Comparison of ENCODE assay signal across 19 cellular contexts in genomic region chr4:153655004-153655541, GRCh38. TPM values are rescaled to one million over a fixed set of nuclear protein-coding genes. Genes with fewer than 3 reads are reported as not detected.
A peak's percentile ranks its signal among the peaks of the same experiment; 100 is the strongest.
DNase-seq lines count a peak whose midpoint lies in the region; ATAC-seq, FAIRE-seq and TF ChIP-seq lines count a peak whose summit lies in the region.
"Had no signal": no experiment of that assay in that cellular context is flagged by ENCODE, and none has a peak within 500 bp of the region (broad histone marks: within the 10 kb centered on the region; RNA-seq: fewer than 3 reads in every experiment).

No MANE protein-coding gene starts in this region.

- FAIRE-seq in frontal cortex (lab: Jason Lieb, UNC) = no peak
- FAIRE-seq: islet of Langerhans, RCC 7860 had no signal

- H3K27me3 ChIP-seq in right cardiac atrium (ENCODE audit: control insufficient read depth, insufficient read depth) (no peaks in the 10 kb centered on the region), mononuclear cell (ENCODE audit: insufficient read depth, low read length) (no peaks in the 10 kb centered on the region), upper lobe of right lung (no peaks in the 10 kb centered on the region)

- intact Hi-C loops in right cardiac atrium (cut with DNase I) (no loop called here), left cardiac atrium (cut with DNase I) (no loop called here), upper lobe of right lung (cut with DNase I) (no loop called here)

- H3K9me3 ChIP-seq in right cardiac atrium (ENCODE audit: control insufficient read depth, low read length) = no peaks in the 10 kb centered on the region
- no peaks in the 10 kb centered on the region for H3K9me3 ChIP-seq in mononuclear cell (ENCODE audit: low read depth, low read length)
- no peaks in the 10 kb centered on the region for H3K9me3 ChIP-seq in upper lobe of right lung
- H3K9me3 ChIP-seq: SK-N-SH had no signal

- H3K4me3 ChIP-seq in right cardiac atrium (ENCODE audit: low read length) (no peak overlapping the region), coronary artery (peak overlapping the region; percentile 33), mononuclear cell (ENCODE audit: low read length) (peak overlapping the region; percentile 39), upper lobe of right lung (peak overlapping the region; percentile 8)
- H3K4me3 ChIP-seq: smooth muscle cell had no signal

- 52% methylated on average over 4 of the region's 4 CpGs for WGBS in right cardiac atrium

- H3K27ac ChIP-seq in right cardiac atrium (ENCODE audit: low read length) = peak overlapping the region; percentile 81
- peak overlapping the region; percentile 37 to 75 for H3K27ac ChIP-seq in coronary artery
- H3K27ac ChIP-seq in upper lobe of right lung = peak overlapping the region; percentile 76

- no peak for ATAC-seq in right cardiac atrium
- no peak for ATAC-seq in left cardiac atrium
- ATAC-seq in upper lobe of right lung = no peak
- ATAC-seq in HG03342 (IDR thresholded peaks at IDR 0.05; ENCODE audit: unreplicated experiment) = no peak

- H3K4me1 ChIP-seq in right cardiac atrium (ENCODE audit: control insufficient read depth, insufficient read depth, low read length) = peaks cover 5% of the 10 kb centered on the region
- H3K4me1 ChIP-seq in mononuclear cell (ENCODE audit: insufficient read depth, low read length) = peaks cover 90% of the 10 kb centered on the region
- peaks cover 18% of the 10 kb centered on the region for H3K4me1 ChIP-seq in upper lobe of right lung

- TF ChIP-seq CTCF in coronary artery (IDR thresholded peaks at IDR 0.05) = no peak
- TF ChIP-seq CTCF in upper lobe of right lung (IDR thresholded peaks at IDR 0.05) = no peak

- DNase-seq in right cardiac atrium (no peak), left cardiac atrium (no peak), coronary artery (ENCODE audit: low spot score) (no peak), upper lobe of right lung (no peak), frontal cortex (ENCODE audit: low spot score in 2 of 2) (no peak), cerebellum (ENCODE audit: low spot score) (no peak)
- DNase-seq: activated CD4-positive, CD25-positive, alpha-beta regulatory T cell treated with anti-CD3 and anti-CD28 coated beads, Interleukin-2, amount 50 U/mL, for 72 hours; CD8-positive, alpha-beta memory T cell; DMS79; NCI-H1694 treated with DMSO at 0.1 percent for 48 hours; NCI-H82; SK-N-SH; T-helper 9 cell had no signal

- no peaks in the 10 kb centered on the region for H3K36me3 ChIP-seq in upper lobe of right lung

RNA-seq across cellular contexts. Expression of gene TLR2, which starts 29.0 kb away (rescaled TPM):
- 10 to 100 TPM in 2 of 4 donors, 1 to 10 TPM in 2; 3.1 to 15.1 (median 10.2) TPM for total RNA-seq in right cardiac atrium
- polyA plus RNA-seq in right cardiac atrium = 2.0 TPM
- 10 to 100 TPM; 11.5 to 15.9 TPM for total RNA-seq in left cardiac atrium
- total RNA-seq in mononuclear cell = 155 TPM
- total RNA-seq in upper lobe of right lung = 94.0 TPM
- 0.82 TPM for total RNA-seq in frontal cortex
- total RNA-seq in cerebellum = 2.2 TPM
- total RNA-seq: smooth muscle cell had no signal
- polyA plus RNA-seq: neural cell, smooth muscle cell had no signal
